Comparison of ENCODE assay signal across 8 cellular contexts in genomic region chr1:58783993-58784757, GRCh38. TPM values are rescaled to one million over a fixed set of nuclear protein-coding genes. Genes with fewer than 3 reads are reported as not detected.
A peak's percentile ranks its signal among the peaks of the same experiment; 100 is the strongest.
DNase-seq lines count a peak whose midpoint lies in the region; ATAC-seq and TF ChIP-seq lines count a peak whose summit lies in the region.

Gene JUN, minus strand, starts transcription at chr1:58784047. Its CDS starts 977 bp downstream, at chr1:58783070.

- intact Hi-C loops in Panc1 (cut with micrococcal nuclease; ENCODE audit: unreplicated experiment): loop anchor here (2.0 to 5.0 kb wide), 3 partner anchors 363 to 913 kb away; partner anchors contain the start of gene FGGY

- peak within 1 kb of the TSS; percentile 94 for H3K4me3 Mint-ChIP-seq in activated T-cell treated with anti-CD3 and anti-CD28 coated beads, Interleukin-2, amount 50 U/mL, for 4 hours

- H3K27me3 ChIP-seq in Panc1 (ENCODE audit: control insufficient read depth, insufficient read depth, low read length) (no peaks in the 10 kb centered on the region), mucosa of rectum (ENCODE audit: control insufficient read depth in 2 of 2, insufficient read depth in 2 of 2, low read length in 2 of 2) (no peaks in the 10 kb centered on the region)

- H3K27me3 Mint-ChIP-seq in activated T-cell treated with anti-CD3 and anti-CD28 coated beads, Interleukin-2, amount 50 U/mL, for 4 hours (ENCODE audit: low read depth): peaks cover 2% of the 10 kb centered on the region

- H3K27ac ChIP-seq in Panc1 (ENCODE audit: low read length): peak within 1 kb of the TSS; percentile 93
- peak within 1 kb of the TSS; percentile 97 to 100 for H3K27ac ChIP-seq in mucosa of rectum (ENCODE audit: low read depth in 2 of 2, low read length in 2 of 2)

- POLR2A ChIA-PET in Panc1 (lab: Charles Lee): interaction anchor here (0.6 to 1.6 kb wide), 12 partner anchors 11 to 790 kb away, joined by 3 to 11 read pairs (median 4); no protein-coding TSS in a partner anchor

- peak within 1 kb of the TSS; percentile 75 to 88 for H3K4me3 ChIP-seq in Panc1 (ENCODE audit: low read depth in 2 of 2, low read length in 2 of 2)
- peak within 1 kb of the TSS; percentile 93 to 95 for H3K4me3 ChIP-seq in mucosa of rectum (ENCODE audit: low read length in 2 of 2)

- H3K9ac ChIP-seq in mucosa of rectum (ENCODE audit: low read depth in 1 of 2, low read length in 2 of 2): peak within 1 kb of the TSS; percentile 99 to 100

- peak; percentile 99 for TF ChIP-seq POLR2A in erythroblast (IDR thresholded peaks at IDR 0.05; ENCODE audit: low read length)

- ATAC-seq in GM21723 (IDR thresholded peaks at IDR 0.05; ENCODE audit: unreplicated experiment): peak; percentile 79
- ATAC-seq in Panc1: peak; percentile 86
- peak; percentile 83 to 86 for ATAC-seq in activated T-cell treated with anti-CD3 and anti-CD28 coated beads, Interleukin-2, amount 50 U/mL, for 4 hours

- BruUV-seq in Panc1 (replicated peaks; lab: Mats Ljungman, UMichigan): no TSS peak

- TF ChIP-seq CTCF in Panc1 (IDR thresholded peaks at IDR 0.05): no peak

- CTCF ChIA-PET in Panc1 (lab: Charles Lee): interaction anchor here (0.6 kb wide), 2 partner anchors 275 to 622 kb away, joined by 3 read pairs; no protein-coding TSS in a partner anchor

- peaks cover 16% of the 10 kb centered on the region for H3K36me3 Mint-ChIP-seq in activated T-cell treated with anti-CD3 and anti-CD28 coated beads, Interleukin-2, amount 50 U/mL, for 4 hours (ENCODE audit: insufficient read depth)

- in situ Hi-C loops in Panc1 (cut with HindIII; ENCODE audit: low pct_unique_long_range_greater_than_20kb, low sequenced_read_pairs): no loop called here

- peaks cover 26% of the 10 kb centered on the region for H3K4me1 ChIP-seq in Panc1 (ENCODE audit: control insufficient read depth, insufficient read depth, low read length)
- peaks cover 18 to 19% of the 10 kb centered on the region in 2 donors for H3K4me1 ChIP-seq in mucosa of rectum (ENCODE audit: control insufficient read depth in 2 of 2, insufficient read depth in 2 of 2, low read length in 2 of 2)

- H3K4me1 Mint-ChIP-seq in activated T-cell treated with anti-CD3 and anti-CD28 coated beads, Interleukin-2, amount 50 U/mL, for 4 hours (ENCODE audit: low read depth): peaks cover 27% of the 10 kb centered on the region

- H3K36me3 ChIP-seq in Panc1 (ENCODE audit: control insufficient read depth, insufficient read depth, low read length): peaks cover 6% of the 10 kb centered on the region; the same call in 1 of the 2 replicates
- H3K36me3 ChIP-seq in mucosa of rectum (ENCODE audit: control insufficient read depth in 2 of 2, insufficient read depth in 2 of 2, low read length in 2 of 2): peaks cover 2 to 13% of the 10 kb centered on the region in 2 donors

- H3K9me3 ChIP-seq in Panc1 (ENCODE audit: control insufficient read depth, insufficient read depth, low read depth, low read length): no peaks in the 10 kb centered on the region; the same call in 1 of the 2 replicates
- H3K9me3 ChIP-seq in mucosa of rectum (ENCODE audit: control insufficient read depth in 2 of 2, low read length in 2 of 2): no peaks in the 10 kb centered on the region

- peak; percentile 97 for DNase-seq in DMS153 treated with DMSO at 0.1 percent for 48 hours (lab: John Stamatoyannopoulos, UW; ENCODE audit: unreplicated experiment)
- peak; percentile 72 for DNase-seq in KG1 (lab: John Stamatoyannopoulos, UW)
- peak; percentile 99 for DNase-seq in Panc1 (ENCODE audit: low read depth, low spot score)
- peak; percentile 98 for DNase-seq in activated T-cell treated with anti-CD3 and anti-CD28 coated beads, Interleukin-2, amount 50 U/mL, for 4 hours
- peak; percentile 98 to 99 for DNase-seq in erythroblast (lab: John Stamatoyannopoulos, UW)
- DNase-seq in stimulated activated CD8-positive, alpha-beta memory T cell treated with anti-CD3 and anti-CD28 coated beads, Interleukin-4, amount 100 ng/mL, for 48 hours: peak; percentile 97

- H3K9me3 Mint-ChIP-seq in activated T-cell treated with anti-CD3 and anti-CD28 coated beads, Interleukin-2, amount 50 U/mL, for 4 hours: peaks cover 13% of the 10 kb centered on the region

RNA-seq across cellular contexts. Expression of gene JUN, which starts in this region (rescaled TPM):
- 70.0 TPM for total RNA-seq in Panc1 (2021; ENCODE audit: unreplicated experiment)
- 74.0 TPM for polyA plus RNA-seq in Panc1 (2012; ENCODE audit: insufficient read length)
- 10 to 100 TPM; 19.9 to 27.3 (median 24.5) TPM for total RNA-seq in activated T-cell treated with anti-CD3 and anti-CD28 coated beads, Interleukin-2, amount 50 U/mL, for 4 hours

Comparison
In these comparisons a context has a peak if more than half of its experiments do, and no peak if none do; other contexts are left out.
1. Peak in every context shown above with its lines: DNase-seq, ATAC-seq, H3K4me3 ChIP-seq and H3K27ac ChIP-seq.